In the genomic region with DNA sequence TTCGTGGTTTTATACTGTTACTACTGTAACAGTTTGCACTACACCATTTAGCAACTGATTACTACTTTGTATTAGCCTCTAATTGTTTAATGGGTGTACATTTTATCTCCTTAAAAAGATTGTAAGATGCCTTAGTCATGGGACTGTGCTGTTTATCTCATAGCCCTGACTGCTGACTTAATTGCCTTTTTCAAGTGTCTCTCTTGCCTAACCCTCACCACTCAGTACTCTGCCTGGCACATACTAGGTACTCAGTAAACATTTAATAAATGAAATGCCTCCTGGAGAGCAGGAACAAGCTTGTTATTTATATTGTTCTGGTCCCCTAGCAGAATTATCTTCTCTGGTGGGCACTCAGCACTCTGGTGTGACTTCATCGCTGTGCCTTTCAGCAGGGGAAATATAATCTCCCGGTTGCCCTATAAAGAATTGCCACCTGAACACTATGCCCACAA, we compare ENCODE assay signal across 8 cellular contexts. TPM values are rescaled to one million over a fixed set of nuclear protein-coding genes. Genes with fewer than 3 reads are reported as not detected.
DNase-seq lines count a peak whose midpoint lies in the region; ATAC-seq, FAIRE-seq and TF ChIP-seq lines count a peak whose summit lies in the region.

No MANE protein-coding gene starts in this region.

- H2AFZ ChIP-seq in hepatocyte = no peak overlapping the region

- H3K27me3 ChIP-seq in hepatocyte (no peaks in the 10 kb centered on the region), thymus (ENCODE audit: control insufficient read depth, insufficient read depth) (no peaks in the 10 kb centered on the region)

- TF ChIP-seq CTCF in hepatocyte (IDR thresholded peaks at IDR 0.05; ENCODE audit: poor library complexity) = no peak

- H3K9me3 ChIP-seq in hepatocyte (ENCODE audit: low read depth) (no peaks in the 10 kb centered on the region), thymus (ENCODE audit: control insufficient read depth) (no peaks in the 10 kb centered on the region)

- H3K4me3 Mint-ChIP-seq in activated T-cell treated with anti-CD3 and anti-CD28 coated beads, Interleukin-2, amount 50 U/mL, for 72 hours = peak overlapping the region; percentile 88 to 90
- peak overlapping the region; percentile 89 for H3K4me3 Mint-ChIP-seq in T-helper 2 cell treated with Interferon-gamma antibody and Interleukin-4, amounts not matched to agents 5 μg/mL and 100 μg/mL, for 36 hours

- 65% methylated on average over 3 of the region's 3 CpGs for WGBS in hepatocyte (ENCODE audit: low lambda C conversion rate, missing lambda C conversion rate)
- 86% methylated on average over 3 of the region's 3 CpGs for WGBS in thymus

- no peaks in the 10 kb centered on the region for H3K36me3 ChIP-seq in hepatocyte (replicated peaks; ENCODE audit: insufficient read depth, low read depth)
- no peaks in the 10 kb centered on the region for H3K36me3 ChIP-seq in thymus (ENCODE audit: control insufficient read depth, insufficient read depth)

- H3K79me2 ChIP-seq in hepatocyte = peaks cover 21% of the 10 kb centered on the region

- H3K27ac Mint-ChIP-seq in activated T-cell treated with anti-CD3 and anti-CD28 coated beads, Interleukin-2, amount 50 U/mL, for 72 hours = peak overlapping the region; percentile 80
- peak overlapping the region; percentile 93 for H3K27ac Mint-ChIP-seq in T-helper 2 cell treated with Interferon-gamma antibody and Interleukin-4, amounts not matched to agents 5 μg/mL and 100 μg/mL, for 36 hours

- H3K27ac ChIP-seq in hepatocyte (peak overlapping the region; percentile 78), thymus (ENCODE audit: low read depth) (no peak overlapping the region)

- H3K4me3 ChIP-seq in hepatocyte (peak overlapping the region; percentile 76), thymus (ENCODE audit: low read length) (peak overlapping the region; percentile 15)

- no peak for FAIRE-seq in frontal cortex (lab: Jason Lieb, UNC)

- H3K36me3 Mint-ChIP-seq in activated T-cell treated with anti-CD3 and anti-CD28 coated beads, Interleukin-2, amount 50 U/mL, for 72 hours (ENCODE audit: insufficient read depth in 2 of 2) = peaks cover 3 to 4% of the 10 kb centered on the region in 2 donors
- H3K36me3 Mint-ChIP-seq in T-helper 2 cell treated with Interferon-gamma antibody and Interleukin-4, amounts not matched to agents 5 μg/mL and 100 μg/mL, for 36 hours (ENCODE audit: low read depth) = peaks cover 7% of the 10 kb centered on the region

- peaks cover 26% of the 10 kb centered on the region for H3K4me1 ChIP-seq in hepatocyte (ENCODE audit: insufficient read depth)
- H3K4me1 ChIP-seq in thymus (ENCODE audit: control insufficient read depth, insufficient read depth, low read length) = peaks cover 21% of the 10 kb centered on the region

- ATAC-seq in activated T-cell treated with anti-CD3 and anti-CD28 coated beads, Interleukin-2, amount 50 U/mL, for 72 hours (replicated peaks in 1 of 2) = no peak
- no peak for ATAC-seq in HG03565 (IDR thresholded peaks at IDR 0.05; ENCODE audit: unreplicated experiment)

- H3K9me2 ChIP-seq in hepatocyte (replicated peaks; ENCODE audit: insufficient read depth) = no peaks in the 10 kb centered on the region

- H3K4me1 Mint-ChIP-seq in activated T-cell treated with anti-CD3 and anti-CD28 coated beads, Interleukin-2, amount 50 U/mL, for 72 hours (ENCODE audit: low read depth) = peaks cover 53% of the 10 kb centered on the region
- peaks cover 44% of the 10 kb centered on the region for H3K4me1 Mint-ChIP-seq in T-helper 2 cell treated with Interferon-gamma antibody and Interleukin-4, amounts not matched to agents 5 μg/mL and 100 μg/mL, for 36 hours (ENCODE audit: low read depth)

- H3K9me3 Mint-ChIP-seq in activated T-cell treated with anti-CD3 and anti-CD28 coated beads, Interleukin-2, amount 50 U/mL, for 72 hours = no peaks in the 10 kb centered on the region
- no peaks in the 10 kb centered on the region for H3K9me3 Mint-ChIP-seq in T-helper 2 cell treated with Interferon-gamma antibody and Interleukin-4, amounts not matched to agents 5 μg/mL and 100 μg/mL, for 36 hours

- peaks cover 4% of the 10 kb centered on the region for H4K20me1 ChIP-seq in hepatocyte (ENCODE audit: insufficient read depth, poor library complexity, severe bottlenecking)

- no peak for DNase-seq in activated T-cell treated with anti-CD3 and anti-CD28 coated beads, Interleukin-2, amount 50 U/mL, for 72 hours
- DNase-seq in activated T-cell treated with anti-CD3 and anti-CD28 coated beads, Interleukin-2, amount 50 U/mL, for 48 hours = no peak
- no peak for DNase-seq in T-helper 2 cell treated with Interferon-gamma antibody and Interleukin-4, amounts not matched to agents 5 μg/mL and 100 μg/mL, for 36 hours (ENCODE audit: low spot score)
- DNase-seq in hepatocyte (ENCODE audit: low spot score) (no peak), frontal cortex (ENCODE audit: low spot score in 2 of 2) (no peak), inferior parietal cortex (ENCODE audit: extremely low spot score) (no peak)

- no peaks in the 10 kb centered on the region for H3K27me3 Mint-ChIP-seq in activated T-cell treated with anti-CD3 and anti-CD28 coated beads, Interleukin-2, amount 50 U/mL, for 72 hours (ENCODE audit: low read depth)
- H3K27me3 Mint-ChIP-seq in T-helper 2 cell treated with Interferon-gamma antibody and Interleukin-4, amounts not matched to agents 5 μg/mL and 100 μg/mL, for 36 hours (ENCODE audit: low read depth) = peaks cover 9% of the 10 kb centered on the region

- peak overlapping the region; percentile 99 for H3K4me2 ChIP-seq in hepatocyte

RNA-seq across cellular contexts. Expression of a gene that starts 1.7 kb away (rescaled TPM):
- 10 to 100 TPM; 39.6 to 47.0 TPM for total RNA-seq in activated T-cell treated with anti-CD3 and anti-CD28 coated beads, Interleukin-2, amount 50 U/mL, for 72 hours
- total RNA-seq in hepatocyte (16.5 and 17.0 TPM in 2 replicates), frontal cortex (22.8 TPM)
- polyA plus RNA-seq in hepatocyte (12.2 and 13.2 TPM in 2 replicates), thymus (41.2 TPM)
